In the genomic region with DNA sequence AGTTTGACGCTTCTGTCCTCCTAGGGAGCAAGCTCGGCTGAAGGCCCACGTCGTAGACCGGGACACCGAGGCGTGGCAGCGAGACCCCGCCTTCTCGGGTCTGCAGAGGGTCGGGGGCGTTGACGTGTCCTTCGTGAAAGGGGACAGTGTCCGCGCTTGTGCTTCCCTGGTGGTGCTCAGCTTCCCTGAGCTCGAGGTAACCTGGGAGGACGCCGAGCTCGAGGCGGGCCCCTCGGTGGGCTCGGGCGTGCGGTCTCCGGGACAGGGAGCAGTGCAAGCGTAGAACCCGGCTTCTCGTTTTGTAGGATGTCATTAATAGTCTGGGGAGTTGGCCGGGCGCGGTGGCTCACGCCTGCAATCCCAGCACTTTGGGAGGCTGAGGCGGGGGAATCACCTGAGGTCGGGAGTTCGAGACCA, we compare ENCODE assay signal across 1 cellular context.
TF ChIP-seq lines count a peak whose summit lies in the region.

No MANE protein-coding gene starts in this region.

TF ChIP-seq in HepG2, 621 proteins besides CTCF, POLR2A, EP300 and RAD21 (continued from another document and continues in another):
- TF ChIP-seq, protein P1, sequence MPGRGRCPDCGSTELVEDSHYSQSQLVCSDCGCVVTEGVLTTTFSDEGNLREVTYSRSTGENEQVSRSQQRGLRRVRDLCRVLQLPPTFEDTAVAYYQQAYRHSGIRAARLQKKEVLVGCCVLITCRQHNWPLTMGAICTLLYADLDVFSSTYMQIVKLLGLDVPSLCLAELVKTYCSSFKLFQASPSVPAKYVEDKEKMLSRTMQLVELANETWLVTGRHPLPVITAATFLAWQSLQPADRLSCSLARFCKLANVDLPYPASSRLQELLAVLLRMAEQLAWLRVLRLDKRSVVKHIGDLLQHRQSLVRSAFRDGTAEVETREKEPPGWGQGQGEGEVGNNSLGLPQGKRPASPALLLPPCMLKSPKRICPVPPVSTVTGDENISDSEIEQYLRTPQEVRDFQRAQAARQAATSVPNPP (CRISPR knock-in tag; IDR thresholded peaks at IDR 0.05) = no peak
- no peak for TF ChIP-seq MTF1 (CRISPR knock-in tag; IDR thresholded peaks at IDR 0.05)
- TF ChIP-seq ZNF367 (CRISPR knock-in tag; IDR thresholded peaks at IDR 0.05; ENCODE audit: borderline replicate concordance) = no peak
- 0 out of 2 replicates have a peak, but pooled peaks have one; percentile 41 for TF ChIP-seq ZNF737 (CRISPR knock-in tag; IDR thresholded peaks at IDR 0.05; ENCODE audit: borderline replicate concordance)
- TF ChIP-seq KMT2A (CRISPR knock-in tag; IDR thresholded peaks at IDR 0.05) = no peak
- TF ChIP-seq NFE2 (CRISPR knock-in tag; IDR thresholded peaks at IDR 0.05) = no peak
- TF ChIP-seq ZNF33A (CRISPR knock-in tag; IDR thresholded peaks at IDR 0.05; ENCODE audit: borderline replicate concordance) = no peak
- no peak for TF ChIP-seq ZNF816 (CRISPR knock-in tag; IDR thresholded peaks at IDR 0.05; ENCODE audit: borderline replicate concordance)
- TF ChIP-seq ZNF256 (CRISPR knock-in tag; conservative IDR thresholded peaks at IDR 0.05) = no peak
- TF ChIP-seq GABPA (IDR thresholded peaks at IDR 0.05; ENCODE audit: low read depth, low read length) = no peak
- no peak for TF ChIP-seq GABPA (CRISPR knock-in tag; IDR thresholded peaks at IDR 0.05; ENCODE audit: low read depth)
- no peak for TF ChIP-seq NR1H2 (CRISPR knock-in tag; IDR thresholded peaks at IDR 0.05; ENCODE audit: borderline replicate concordance, low read depth)
- no peak for TF ChIP-seq U2AF2 (IDR thresholded peaks at IDR 0.05; ENCODE audit: low read depth, low read length)
- TF ChIP-seq ELF3 (CRISPR knock-in tag; IDR thresholded peaks at IDR 0.05) = no peak
- no peak for TF ChIP-seq SKI (IDR thresholded peaks at IDR 0.05; ENCODE audit: partially characterized antibody)
- TF ChIP-seq ZMAT3 (CRISPR knock-in tag; conservative IDR thresholded peaks at IDR 0.05) = no peak
- no peak for TF ChIP-seq SIN3B (IDR thresholded peaks at IDR 0.05; ENCODE audit: low read length)
- TF ChIP-seq ZEB1 (IDR thresholded peaks at IDR 0.05; ENCODE audit: insufficient replicate concordance, low read depth) = no peak
- TF ChIP-seq HNF4A (CRISPR knock-in tag; IDR thresholded peaks at IDR 0.05) = no peak
- TF ChIP-seq, protein P2, sequence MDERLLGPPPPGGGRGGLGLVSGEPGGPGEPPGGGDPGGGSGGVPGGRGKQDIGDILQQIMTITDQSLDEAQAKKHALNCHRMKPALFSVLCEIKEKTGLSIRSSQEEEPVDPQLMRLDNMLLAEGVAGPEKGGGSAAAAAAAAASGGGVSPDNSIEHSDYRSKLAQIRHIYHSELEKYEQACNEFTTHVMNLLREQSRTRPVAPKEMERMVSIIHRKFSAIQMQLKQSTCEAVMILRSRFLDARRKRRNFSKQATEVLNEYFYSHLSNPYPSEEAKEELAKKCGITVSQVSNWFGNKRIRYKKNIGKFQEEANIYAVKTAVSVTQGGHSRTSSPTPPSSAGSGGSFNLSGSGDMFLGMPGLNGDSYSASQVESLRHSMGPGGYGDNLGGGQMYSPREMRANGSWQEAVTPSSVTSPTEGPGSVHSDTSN (CRISPR knock-in tag; IDR thresholded peaks at IDR 0.05) = no peak
- TF ChIP-seq ZNF333 (CRISPR knock-in tag; IDR thresholded peaks at IDR 0.05; ENCODE audit: borderline replicate concordance) = no peak
- no peak for TF ChIP-seq ZFP36 (IDR thresholded peaks at IDR 0.05; ENCODE audit: borderline replicate concordance, low read depth, low read length, partially characterized antibody)
- TF ChIP-seq, protein P3, sequence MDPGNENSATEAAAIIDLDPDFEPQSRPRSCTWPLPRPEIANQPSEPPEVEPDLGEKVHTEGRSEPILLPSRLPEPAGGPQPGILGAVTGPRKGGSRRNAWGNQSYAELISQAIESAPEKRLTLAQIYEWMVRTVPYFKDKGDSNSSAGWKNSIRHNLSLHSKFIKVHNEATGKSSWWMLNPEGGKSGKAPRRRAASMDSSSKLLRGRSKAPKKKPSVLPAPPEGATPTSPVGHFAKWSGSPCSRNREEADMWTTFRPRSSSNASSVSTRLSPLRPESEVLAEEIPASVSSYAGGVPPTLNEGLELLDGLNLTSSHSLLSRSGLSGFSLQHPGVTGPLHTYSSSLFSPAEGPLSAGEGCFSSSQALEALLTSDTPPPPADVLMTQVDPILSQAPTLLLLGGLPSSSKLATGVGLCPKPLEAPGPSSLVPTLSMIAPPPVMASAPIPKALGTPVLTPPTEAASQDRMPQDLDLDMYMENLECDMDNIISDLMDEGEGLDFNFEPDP (CRISPR knock-in tag; conservative IDR thresholded peaks at IDR 0.05) = peak; percentile 95; the same call in 1 of the 2 replicates
- TF ChIP-seq EED (CRISPR knock-in tag; IDR thresholded peaks at IDR 0.05) = peak; percentile 79; the same call in 1 of the 2 replicates
- TF ChIP-seq ZFP82 (CRISPR knock-in tag; IDR thresholded peaks at IDR 0.05; ENCODE audit: borderline replicate concordance) = peak; percentile 57; the same call in 1 of the 2 replicates
- no peak for TF ChIP-seq ZNF598 (CRISPR knock-in tag; IDR thresholded peaks at IDR 0.05; ENCODE audit: borderline replicate concordance)
- peak; percentile 23; the same call in 1 of the 2 replicates for TF ChIP-seq ZBTB38 (CRISPR knock-in tag; IDR thresholded peaks at IDR 0.05)
- no peak for TF ChIP-seq RFXAP (CRISPR knock-in tag; IDR thresholded peaks at IDR 0.05; ENCODE audit: borderline replicate concordance)
- TF ChIP-seq TBX2 (CRISPR knock-in tag; IDR thresholded peaks at IDR 0.05; ENCODE audit: borderline replicate concordance) = no peak
- no peak for TF ChIP-seq ZNF782 (CRISPR knock-in tag; IDR thresholded peaks at IDR 0.05; ENCODE audit: borderline replicate concordance)
- no peak for TF ChIP-seq HOXA5 (CRISPR knock-in tag; IDR thresholded peaks at IDR 0.05)
- no peak for TF ChIP-seq RFX5 (IDR thresholded peaks at IDR 0.05; ENCODE audit: low read depth, low read length)
- TF ChIP-seq ZNF224 (CRISPR knock-in tag; IDR thresholded peaks at IDR 0.05) = no peak
- no peak for TF ChIP-seq SPEN (CRISPR knock-in tag; IDR thresholded peaks at IDR 0.05; ENCODE audit: low read depth)
- no peak for TF ChIP-seq MTA3 (CRISPR knock-in tag; IDR thresholded peaks at IDR 0.05)
- TF ChIP-seq REL (CRISPR knock-in tag; conservative IDR thresholded peaks at IDR 0.05) = 0 out of 2 replicates have a peak, but pooled peaks have one; percentile 8
- TF ChIP-seq ZNF772 (CRISPR knock-in tag; IDR thresholded peaks at IDR 0.05) = no peak
- TF ChIP-seq, protein P4, sequence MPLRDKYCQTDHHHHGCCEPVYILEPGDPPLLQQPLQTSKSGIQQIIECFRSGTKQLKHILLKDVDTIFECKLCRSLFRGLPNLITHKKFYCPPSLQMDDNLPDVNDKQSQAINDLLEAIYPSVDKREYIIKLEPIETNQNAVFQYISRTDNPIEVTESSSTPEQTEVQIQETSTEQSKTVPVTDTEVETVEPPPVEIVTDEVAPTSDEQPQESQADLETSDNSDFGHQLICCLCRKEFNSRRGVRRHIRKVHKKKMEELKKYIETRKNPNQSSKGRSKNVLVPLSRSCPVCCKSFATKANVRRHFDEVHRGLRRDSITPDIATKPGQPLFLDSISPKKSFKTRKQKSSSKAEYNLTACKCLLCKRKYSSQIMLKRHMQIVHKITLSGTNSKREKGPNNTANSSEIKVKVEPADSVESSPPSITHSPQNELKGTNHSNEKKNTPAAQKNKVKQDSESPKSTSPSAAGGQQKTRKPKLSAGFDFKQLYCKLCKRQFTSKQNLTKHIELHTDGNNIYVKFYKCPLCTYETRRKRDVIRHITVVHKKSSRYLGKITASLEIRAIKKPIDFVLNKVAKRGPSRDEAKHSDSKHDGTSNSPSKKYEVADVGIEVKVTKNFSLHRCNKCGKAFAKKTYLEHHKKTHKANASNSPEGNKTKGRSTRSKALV (CRISPR knock-in tag; IDR thresholded peaks at IDR 0.05) = no peak
- TF ChIP-seq, protein P5, sequence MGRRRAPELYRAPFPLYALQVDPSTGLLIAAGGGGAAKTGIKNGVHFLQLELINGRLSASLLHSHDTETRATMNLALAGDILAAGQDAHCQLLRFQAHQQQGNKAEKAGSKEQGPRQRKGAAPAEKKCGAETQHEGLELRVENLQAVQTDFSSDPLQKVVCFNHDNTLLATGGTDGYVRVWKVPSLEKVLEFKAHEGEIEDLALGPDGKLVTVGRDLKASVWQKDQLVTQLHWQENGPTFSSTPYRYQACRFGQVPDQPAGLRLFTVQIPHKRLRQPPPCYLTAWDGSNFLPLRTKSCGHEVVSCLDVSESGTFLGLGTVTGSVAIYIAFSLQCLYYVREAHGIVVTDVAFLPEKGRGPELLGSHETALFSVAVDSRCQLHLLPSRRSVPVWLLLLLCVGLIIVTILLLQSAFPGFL (CRISPR knock-in tag; IDR thresholded peaks at IDR 0.05) = no peak
- no peak for TF ChIP-seq ZSCAN22 (CRISPR knock-in tag; IDR thresholded peaks at IDR 0.05)
- TF ChIP-seq, protein P6, sequence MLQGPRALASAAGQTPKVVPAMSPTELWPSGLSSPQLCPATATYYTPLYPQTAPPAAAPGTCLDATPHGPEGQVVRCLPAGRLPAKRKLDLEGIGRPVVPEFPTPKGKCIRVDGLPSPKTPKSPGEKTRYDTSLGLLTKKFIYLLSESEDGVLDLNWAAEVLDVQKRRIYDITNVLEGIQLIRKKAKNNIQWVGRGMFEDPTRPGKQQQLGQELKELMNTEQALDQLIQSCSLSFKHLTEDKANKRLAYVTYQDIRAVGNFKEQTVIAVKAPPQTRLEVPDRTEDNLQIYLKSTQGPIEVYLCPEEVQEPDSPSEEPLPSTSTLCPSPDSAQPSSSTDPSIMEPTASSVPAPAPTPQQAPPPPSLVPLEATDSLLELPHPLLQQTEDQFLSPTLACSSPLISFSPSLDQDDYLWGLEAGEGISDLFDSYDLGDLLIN (CRISPR knock-in tag; IDR thresholded peaks at IDR 0.05; ENCODE audit: borderline replicate concordance) = no peak
- TF ChIP-seq ZNF557 (CRISPR knock-in tag; IDR thresholded peaks at IDR 0.05) = no peak
- TF ChIP-seq KDM5B (CRISPR knock-in tag; IDR thresholded peaks at IDR 0.05; ENCODE audit: borderline replicate concordance) = no peak
- TF ChIP-seq TBL1XR1 (IDR thresholded peaks at IDR 0.05; ENCODE audit: borderline replicate concordance, low read length, partially characterized antibody) = no peak
- TF ChIP-seq KLF11 (CRISPR knock-in tag; IDR thresholded peaks at IDR 0.05) = no peak
- TF ChIP-seq GLI4 (CRISPR knock-in tag; IDR thresholded peaks at IDR 0.05; ENCODE audit: borderline replicate concordance) = peak; percentile 85; the same call in 1 of the 2 replicates
- no peak for TF ChIP-seq ZNF335 (CRISPR knock-in tag; IDR thresholded peaks at IDR 0.05)
- no peak for TF ChIP-seq FOXO1 (CRISPR knock-in tag; IDR thresholded peaks at IDR 0.05)
- TF ChIP-seq ZNF501 (CRISPR knock-in tag; IDR thresholded peaks at IDR 0.05) = no peak; the same call in 1 of the 2 replicates
- TF ChIP-seq PCBP2 (optimal IDR thresholded peaks at IDR 0.05; ENCODE audit: low read depth, low read length, poor library complexity, severe bottlenecking) = no peak
- TF ChIP-seq ZNF747 (CRISPR knock-in tag; IDR thresholded peaks at IDR 0.05; ENCODE audit: borderline replicate concordance) = no peak
- TF ChIP-seq, protein P7, sequence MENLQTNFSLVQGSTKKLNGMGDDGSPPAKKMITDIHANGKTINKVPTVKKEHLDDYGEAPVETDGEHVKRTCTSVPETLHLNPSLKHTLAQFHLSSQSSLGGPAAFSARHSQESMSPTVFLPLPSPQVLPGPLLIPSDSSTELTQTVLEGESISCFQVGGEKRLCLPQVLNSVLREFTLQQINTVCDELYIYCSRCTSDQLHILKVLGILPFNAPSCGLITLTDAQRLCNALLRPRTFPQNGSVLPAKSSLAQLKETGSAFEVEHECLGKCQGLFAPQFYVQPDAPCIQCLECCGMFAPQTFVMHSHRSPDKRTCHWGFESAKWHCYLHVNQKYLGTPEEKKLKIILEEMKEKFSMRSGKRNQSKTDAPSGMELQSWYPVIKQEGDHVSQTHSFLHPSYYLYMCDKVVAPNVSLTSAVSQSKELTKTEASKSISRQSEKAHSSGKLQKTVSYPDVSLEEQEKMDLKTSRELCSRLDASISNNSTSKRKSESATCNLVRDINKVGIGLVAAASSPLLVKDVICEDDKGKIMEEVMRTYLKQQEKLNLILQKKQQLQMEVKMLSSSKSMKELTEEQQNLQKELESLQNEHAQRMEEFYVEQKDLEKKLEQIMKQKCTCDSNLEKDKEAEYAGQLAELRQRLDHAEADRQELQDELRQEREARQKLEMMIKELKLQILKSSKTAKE (CRISPR knock-in tag; IDR thresholded peaks at IDR 0.05; ENCODE audit: borderline replicate concordance) = 0 out of 2 replicates have a peak, but pooled peaks have one; percentile 37
- no peak for TF ChIP-seq SIX4 (CRISPR knock-in tag; IDR thresholded peaks at IDR 0.05)
- TF ChIP-seq, protein P8, sequence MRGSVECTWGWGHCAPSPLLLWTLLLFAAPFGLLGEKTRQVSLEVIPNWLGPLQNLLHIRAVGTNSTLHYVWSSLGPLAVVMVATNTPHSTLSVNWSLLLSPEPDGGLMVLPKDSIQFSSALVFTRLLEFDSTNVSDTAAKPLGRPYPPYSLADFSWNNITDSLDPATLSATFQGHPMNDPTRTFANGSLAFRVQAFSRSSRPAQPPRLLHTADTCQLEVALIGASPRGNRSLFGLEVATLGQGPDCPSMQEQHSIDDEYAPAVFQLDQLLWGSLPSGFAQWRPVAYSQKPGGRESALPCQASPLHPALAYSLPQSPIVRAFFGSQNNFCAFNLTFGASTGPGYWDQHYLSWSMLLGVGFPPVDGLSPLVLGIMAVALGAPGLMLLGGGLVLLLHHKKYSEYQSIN (CRISPR knock-in tag; IDR thresholded peaks at IDR 0.05; ENCODE audit: borderline replicate concordance) = no peak
- TF ChIP-seq, protein P9, sequence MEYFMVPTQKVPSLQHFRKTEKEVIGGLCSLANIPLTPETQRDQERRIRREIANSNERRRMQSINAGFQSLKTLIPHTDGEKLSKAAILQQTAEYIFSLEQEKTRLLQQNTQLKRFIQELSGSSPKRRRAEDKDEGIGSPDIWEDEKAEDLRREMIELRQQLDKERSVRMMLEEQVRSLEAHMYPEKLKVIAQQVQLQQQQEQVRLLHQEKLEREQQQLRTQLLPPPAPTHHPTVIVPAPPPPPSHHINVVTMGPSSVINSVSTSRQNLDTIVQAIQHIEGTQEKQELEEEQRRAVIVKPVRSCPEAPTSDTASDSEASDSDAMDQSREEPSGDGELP (IDR thresholded peaks at IDR 0.05; ENCODE audit: borderline replicate concordance, low read depth) = no peak
- TF ChIP-seq ZIK1 (CRISPR knock-in tag; IDR thresholded peaks at IDR 0.05; ENCODE audit: borderline replicate concordance, low read depth) = no peak
- no peak; the same call in 1 of the 2 replicates for TF ChIP-seq ZBTB7A (CRISPR knock-in tag; IDR thresholded peaks at IDR 0.05)
- no peak for TF ChIP-seq ZNF337 (CRISPR knock-in tag; IDR thresholded peaks at IDR 0.05; ENCODE audit: borderline replicate concordance, low read depth)
- no peak for TF ChIP-seq HES4 (CRISPR knock-in tag; IDR thresholded peaks at IDR 0.05; ENCODE audit: borderline replicate concordance)
- TF ChIP-seq ZNF766 (CRISPR knock-in tag; IDR thresholded peaks at IDR 0.05; ENCODE audit: borderline replicate concordance) = no peak
- TF ChIP-seq, protein P10, sequence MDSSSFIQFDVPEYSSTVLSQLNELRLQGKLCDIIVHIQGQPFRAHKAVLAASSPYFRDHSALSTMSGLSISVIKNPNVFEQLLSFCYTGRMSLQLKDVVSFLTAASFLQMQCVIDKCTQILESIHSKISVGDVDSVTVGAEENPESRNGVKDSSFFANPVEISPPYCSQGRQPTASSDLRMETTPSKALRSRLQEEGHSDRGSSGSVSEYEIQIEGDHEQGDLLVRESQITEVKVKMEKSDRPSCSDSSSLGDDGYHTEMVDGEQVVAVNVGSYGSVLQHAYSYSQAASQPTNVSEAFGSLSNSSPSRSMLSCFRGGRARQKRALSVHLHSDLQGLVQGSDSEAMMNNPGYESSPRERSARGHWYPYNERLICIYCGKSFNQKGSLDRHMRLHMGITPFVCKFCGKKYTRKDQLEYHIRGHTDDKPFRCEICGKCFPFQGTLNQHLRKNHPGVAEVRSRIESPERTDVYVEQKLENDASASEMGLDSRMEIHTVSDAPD (CRISPR knock-in tag; IDR thresholded peaks at IDR 0.05) = no peak
- no peak for TF ChIP-seq ATF1 (CRISPR knock-in tag; IDR thresholded peaks at IDR 0.05)
